Comparison of ENCODE assay signal across 27 cellular contexts in genomic region chr2:219557320-219557719, GRCh38. TPM values are rescaled to one million over a fixed set of nuclear protein-coding genes. Genes with fewer than 3 reads are reported as not detected.
"Had no signal": no experiment of that assay in that cellular context is flagged by ENCODE, and none has a peak within 500 bp of the region (broad histone marks: within the 10 kb centered on the region; RNA-seq: fewer than 3 reads in every experiment).

No MANE protein-coding gene starts in this region.

- H3K27me3 ChIP-seq: pancreas, uterus had no signal

- H3K36me3 ChIP-seq: neural progenitor cell, pancreas, uterus had no signal

- H2AFZ ChIP-seq: neural progenitor cell had no signal

- H3K4me1 Mint-ChIP-seq: stimulated activated memory B cell treated with anti-CD40 and anti-IgM and Interleukin-4, amounts not matched to agents 10 μg/mL and 1 μg/mL and 100 μg/mL, for 72 hours; stimulated activated naive CD8-positive, alpha-beta T cell treated with anti-CD3 and anti-CD28 coated beads, Interleukin-15, amount 100 ng/mL, for 72 hours had no signal

- H3K4me3 ChIP-seq: neural progenitor cell, pancreas, prostate gland, sigmoid colon, tibial nerve, uterus had no signal

- H3K36me3 Mint-ChIP-seq: immature natural killer cell; naive thymus-derived CD8-positive, alpha-beta T cell; stimulated activated memory B cell treated with anti-CD40 and anti-IgM and Interleukin-4, amounts not matched to agents 10 μg/mL and 1 μg/mL and 100 μg/mL, for 72 hours had no signal

- H3K9me3 Mint-ChIP-seq: naive thymus-derived CD8-positive, alpha-beta T cell; nephron progenitor cell; neural progenitor cell; stimulated activated memory B cell treated with anti-CD40 and anti-IgM and Interleukin-4, amounts not matched to agents 10 μg/mL and 1 μg/mL and 100 μg/mL, for 72 hours; stimulated activated naive CD8-positive, alpha-beta T cell treated with anti-CD3 and anti-CD28 coated beads, Interleukin-15, amount 100 ng/mL, for 72 hours; type B pancreatic cell had no signal

- H3K4me2 ChIP-seq: neural progenitor cell had no signal

- H3K4me1 ChIP-seq: neural progenitor cell had no signal

- DNase-seq: head of caudate nucleus; hypothalamus; immature natural killer cell; mesenchymal stem cell; naive thymus-derived CD8-positive, alpha-beta T cell; nephron progenitor cell; retina; sigmoid colon; small intestine; stimulated activated CD4-positive, alpha-beta T cell treated with anti-CD3 and anti-CD28 coated beads, Interleukin-1b, Interleukin-23, amount 100 ng/mL, for 48 hours; stimulated activated CD4-positive, alpha-beta T cell treated with anti-CD3 and anti-CD28 coated beads, Interleukin-2, amount 100 ng/mL, for 48 hours; stimulated activated CD4-positive, alpha-beta T cell treated with anti-CD3 and anti-CD28 coated beads, Interleukin-4, amount 100 ng/mL, for 4 hours; stimulated activated CD8-positive, alpha-beta memory T cell treated with anti-CD3 and anti-CD28 coated beads, Interleukin-4, amount 100 ng/mL, for 48 hours; stimulated activated naive CD4-positive, alpha-beta T cell treated with Interleukin-2 at 50 U/mL for 16 hours; stimulated activated naive CD8-positive, alpha-beta T cell treated with anti-CD3 and anti-CD28 coated beads, Interleukin-15, amount 100 ng/mL, for 72 hours; substantia nigra; uterus had no signal

- H3K27ac ChIP-seq: neural progenitor cell, pancreas, prostate gland, sigmoid colon, tibial nerve, uterus had no signal

- H3K9me3 ChIP-seq: pancreas, prostate gland, sigmoid colon, tibial nerve, uterus had no signal

- H3K27ac Mint-ChIP-seq: immature natural killer cell; naive thymus-derived CD8-positive, alpha-beta T cell; nephron progenitor cell; neural progenitor cell; stimulated activated memory B cell treated with anti-CD40 and anti-IgM and Interleukin-4, amounts not matched to agents 10 μg/mL and 1 μg/mL and 100 μg/mL, for 72 hours; stimulated activated naive CD8-positive, alpha-beta T cell treated with anti-CD3 and anti-CD28 coated beads, Interleukin-15, amount 100 ng/mL, for 72 hours; type B pancreatic cell had no signal

- ATAC-seq: left lobe of liver; naive thymus-derived CD8-positive, alpha-beta T cell; stimulated activated memory B cell treated with anti-CD40 and anti-IgM and Interleukin-4, amounts not matched to agents 10 μg/mL and 1 μg/mL and 100 μg/mL, for 72 hours had no signal

- H3K9ac ChIP-seq: neural progenitor cell had no signal

- H3K4me3 Mint-ChIP-seq: immature natural killer cell; naive thymus-derived CD8-positive, alpha-beta T cell; nephron progenitor cell; neural progenitor cell; stimulated activated memory B cell treated with anti-CD40 and anti-IgM and Interleukin-4, amounts not matched to agents 10 μg/mL and 1 μg/mL and 100 μg/mL, for 72 hours; stimulated activated naive CD8-positive, alpha-beta T cell treated with anti-CD3 and anti-CD28 coated beads, Interleukin-15, amount 100 ng/mL, for 72 hours; type B pancreatic cell had no signal

RNA-seq across cellular contexts. Expression of gene TMEM198, which starts 13.5 kb away (rescaled TPM):
- total RNA-seq: lung microvascular endothelial cell had no signal

RNA-seq across cellular contexts. Expression of gene OBSL1, which starts 14.0 kb away (rescaled TPM):
- polyA plus RNA-seq: naive thymus-derived CD8-positive, alpha-beta T cell had no signal

RNA-seq across cellular contexts. Expression of gene INHA, which starts 14.8 kb away (rescaled TPM):
- total RNA-seq: kidney epithelial cell; lung microvascular endothelial cell; naive thymus-derived CD8-positive, alpha-beta T cell; temporal lobe had no signal
- polyA plus RNA-seq: immature natural killer cell; naive thymus-derived CD8-positive, alpha-beta T cell had no signal
